ENCODE assay signal across 8 cellular contexts in genomic region chr6:97282238-97282725, GRCh38. TPM values are rescaled to one million over a fixed set of nuclear protein-coding genes. Genes with fewer than 3 reads are reported as not detected.
DNase-seq lines count a peak whose midpoint lies in the region; ATAC-seq and TF ChIP-seq lines count a peak whose summit lies in the region.

No MANE protein-coding gene starts in this region.

- intact Hi-C loops in activated naive CD4-positive, alpha-beta T cell treated with anti-CD3 and anti-CD28 coated beads for 36 hours (cut with micrococcal nuclease), result loop anchor here (1.0 to 5.0 kb wide), 6 partner anchors 96 to 1550 kb away; partner anchors contain the start of genes GPR63, KLHL32 and POU3F2
- intact Hi-C loops in esophagus squamous epithelium (cut with DNase I), result no loop called here

- TF ChIP-seq POLR2A in esophagus squamous epithelium (IDR thresholded peaks at IDR 0.05), result no peak

- no peaks in the 10 kb centered on the region for H3K27me3 Mint-ChIP-seq in activated naive CD4-positive, alpha-beta T cell treated with anti-CD3 and anti-CD28 coated beads for 36 hours (ENCODE audit: low read depth)

- peaks cover 30% of the 10 kb centered on the region for H3K36me3 Mint-ChIP-seq in activated naive CD4-positive, alpha-beta T cell treated with anti-CD3 and anti-CD28 coated beads for 36 hours (ENCODE audit: low read depth)

- H3K4me3 ChIP-seq in esophagus squamous epithelium, result peak overlapping the region; percentile 74 to 87 (median 85)

- H3K36me3 ChIP-seq in esophagus squamous epithelium, result peaks cover 0 to 18% (median 0%) of the 10 kb centered on the region in 3 donors

- ATAC-seq in HG02763 (IDR thresholded peaks at IDR 0.05; ENCODE audit: unreplicated experiment) (peak; percentile 1), omental fat pad (ENCODE audit: low FRiP score) (peak; percentile 12), HG03039 (IDR thresholded peaks at IDR 0.05; ENCODE audit: unreplicated experiment) (no peak)

- in situ Hi-C loops in SK-MEL-5 (cut with HindIII; ENCODE audit: low pct_unique_long_range_greater_than_20kb, low sequenced_read_pairs), result no loop called here

- CTCF ChIA-PET in activated naive CD4-positive, alpha-beta T cell treated with anti-CD3 and anti-CD28 coated beads for 36 hours (lab: Charles Lee), result interaction anchor here (0.6 kb wide), 1 partner anchor 67 kb away, joined by 3 read pairs; no protein-coding TSS in a partner anchor

- TF ChIP-seq CTCF in esophagus squamous epithelium (IDR thresholded peaks at IDR 0.05) (no peak), omental fat pad (IDR thresholded peaks at IDR 0.05) (no peak)

- H3K9me3 ChIP-seq in esophagus squamous epithelium, result no peaks in the 10 kb centered on the region

- peaks cover 24% of the 10 kb centered on the region for H3K4me1 Mint-ChIP-seq in activated naive CD4-positive, alpha-beta T cell treated with anti-CD3 and anti-CD28 coated beads for 36 hours (ENCODE audit: low read depth)

- WGBS in esophagus squamous epithelium, 2 donors, result 4 to 6% methylated on average over 8 to 9 of the region's 13 CpGs

- no peaks in the 10 kb centered on the region for H3K27me3 ChIP-seq in esophagus squamous epithelium

- peaks cover 0 to 15% (median 11%) of the 10 kb centered on the region in 3 donors for H3K4me1 ChIP-seq in esophagus squamous epithelium

- peak overlapping the region; percentile 93 for H3K4me3 Mint-ChIP-seq in activated naive CD4-positive, alpha-beta T cell treated with anti-CD3 and anti-CD28 coated beads for 36 hours

- H3K9me3 Mint-ChIP-seq in activated naive CD4-positive, alpha-beta T cell treated with anti-CD3 and anti-CD28 coated beads for 36 hours, result no peaks in the 10 kb centered on the region

- peak overlapping the region; percentile 81 for H3K27ac Mint-ChIP-seq in activated naive CD4-positive, alpha-beta T cell treated with anti-CD3 and anti-CD28 coated beads for 36 hours

- peak overlapping the region; percentile 57 to 81 (median 74) for H3K27ac ChIP-seq in esophagus squamous epithelium

- no peak for DNase-seq in activated naive CD4-positive, alpha-beta T cell treated with anti-CD3 and anti-CD28 coated beads for 36 hours
- DNase-seq in activated naive CD4-positive, alpha-beta T cell treated with Interleukin-2 at 50 U/mL for 16 hours, result no peak
- DNase-seq in SK-MEL-5 (ENCODE audit: low read depth, low spot score) (peak; percentile 4), esophagus squamous epithelium (lab: John Stamatoyannopoulos, UW) (no peak), omental fat pad (ENCODE audit: low spot score) (no peak)
- DNase-seq in stimulated activated CD4-positive, alpha-beta T cell treated with anti-CD3 and anti-CD28 coated beads, Interleukin-1b, Interleukin-23, amount 100 ng/mL, for 48 hours, result no peak

RNA-seq across cellular contexts. Expression of gene MMS22L, which starts 0.7 kb away (rescaled TPM):
- total RNA-seq in activated naive CD4-positive, alpha-beta T cell treated with anti-CD3 and anti-CD28 coated beads for 36 hours, result 10 to 100 TPM; 34.1 to 37.4 TPM
- 15.1 and 16.4 TPM in 2 replicates for total RNA-seq in SK-MEL-5 (2014; rRNA removed; shearing (Covaris generic))
- 7.3 and 14.7 TPM in 2 replicates for polyA plus RNA-seq in SK-MEL-5 (2015; cell fraction: cytosol; rRNA removed)
- polyA plus RNA-seq in SK-MEL-5 (2015; cell fraction: nucleus; rRNA removed), result 15.4 and 19.9 TPM in 2 replicates
- total RNA-seq in esophagus squamous epithelium, result 10 to 100 TPM in 2 of 4 donors, 1 to 10 TPM in 2; 7.4 to 14.2 (median 9.7) TPM
- 1 to 10 TPM; 2.0 to 9.9 (median 4.7) TPM for total RNA-seq in omental fat pad
